ENCODE assay signal across 1 cellular context in genomic region chr1:36516372-36517018, GRCh38.
TF ChIP-seq lines count a peak whose summit lies in the region.

No MANE protein-coding gene starts in this region.

TF ChIP-seq in HepG2, 621 proteins besides CTCF, POLR2A, EP300 and RAD21 (continued from another document and continues in another):
- TF ChIP-seq ZNF251 (CRISPR knock-in tag; IDR thresholded peaks at IDR 0.05): 0 out of 2 replicates have a peak, but pooled peaks have one; percentile 30
- 0 out of 2 replicates have a peak, but pooled peaks have one; percentile 51 for TF ChIP-seq MAX (IDR thresholded peaks at IDR 0.05)
- TF ChIP-seq CREB1 (IDR thresholded peaks at IDR 0.05): no peak
- TF ChIP-seq CREB1 (CRISPR knock-in tag; IDR thresholded peaks at IDR 0.05): no peak
- TF ChIP-seq ZNF589 (CRISPR knock-in tag; conservative IDR thresholded peaks at IDR 0.05): no peak
- no peak for TF ChIP-seq ZNF512 (CRISPR knock-in tag; IDR thresholded peaks at IDR 0.05)
- no peak for TF ChIP-seq DR1 (CRISPR knock-in tag; IDR thresholded peaks at IDR 0.05)
- peak; percentile 37; the same call in 1 of the 2 replicates for TF ChIP-seq TFAP4 (IDR thresholded peaks at IDR 0.05; ENCODE audit: borderline replicate concordance, low read depth)
- no peak for TF ChIP-seq SOX13 (IDR thresholded peaks at IDR 0.05)
- TF ChIP-seq SOX13 (CRISPR knock-in tag; conservative IDR thresholded peaks at IDR 0.05 in 1 of 2, IDR thresholded peaks at IDR 0.05 in 1 of 2): peak in 1 of 2 experiments; percentile 25; a peak in 1 of 4 replicates
- TF ChIP-seq SMAD3 (CRISPR knock-in tag; IDR thresholded peaks at IDR 0.05): no peak
- TF ChIP-seq MEF2D (CRISPR knock-in tag; IDR thresholded peaks at IDR 0.05): no peak
- TF ChIP-seq THAP7 (CRISPR knock-in tag; IDR thresholded peaks at IDR 0.05): no peak
- 0 out of 2 replicates have a peak, but pooled peaks have one; percentile 21 for TF ChIP-seq RCOR2 (CRISPR knock-in tag; IDR thresholded peaks at IDR 0.05)
- no peak for TF ChIP-seq SRY (CRISPR knock-in tag; IDR thresholded peaks at IDR 0.05)
- peak; percentile 52; the same call in 1 of the 2 replicates for TF ChIP-seq HNF1B (CRISPR knock-in tag; IDR thresholded peaks at IDR 0.05)
- no peak for TF ChIP-seq ATF7-NPFF (CRISPR knock-in tag; IDR thresholded peaks at IDR 0.05; ENCODE audit: low read depth)
- peak; percentile 93 for TF ChIP-seq ZNF629 (CRISPR knock-in tag; conservative IDR thresholded peaks at IDR 0.05)
- no peak for TF ChIP-seq ZNF335 (CRISPR knock-in tag; IDR thresholded peaks at IDR 0.05)
- TF ChIP-seq KDM4B (CRISPR knock-in tag; IDR thresholded peaks at IDR 0.05): no peak
- TF ChIP-seq TCF7 (IDR thresholded peaks at IDR 0.05; ENCODE audit: low read depth): no peak
- no peak for TF ChIP-seq ZNF543 (CRISPR knock-in tag; IDR thresholded peaks at IDR 0.05)
- no peak for TF ChIP-seq PLSCR1 (CRISPR knock-in tag; IDR thresholded peaks at IDR 0.05; ENCODE audit: borderline replicate concordance)
- peak; percentile 40; the same call in 1 of the 2 replicates for TF ChIP-seq HNF4A (CRISPR knock-in tag; IDR thresholded peaks at IDR 0.05)
- TF ChIP-seq ZNF646 (CRISPR knock-in tag; IDR thresholded peaks at IDR 0.05): no peak
- TF ChIP-seq TRAFD1 (CRISPR knock-in tag; IDR thresholded peaks at IDR 0.05; ENCODE audit: borderline replicate concordance): peak; percentile 69; the same call in 1 of the 2 replicates
- TF ChIP-seq PHF8 (CRISPR knock-in tag; IDR thresholded peaks at IDR 0.05): peak; percentile 38; the same call in 1 of the 2 replicates
- TF ChIP-seq CHD4 (IDR thresholded peaks at IDR 0.05; ENCODE audit: borderline replicate concordance, low read length): peak; percentile 58; the same call in 1 of the 2 replicates
- TF ChIP-seq ZFYVE20 (CRISPR knock-in tag; IDR thresholded peaks at IDR 0.05; ENCODE audit: borderline replicate concordance, low read depth): no peak
- no peak for TF ChIP-seq ZFP36L2 (CRISPR knock-in tag; IDR thresholded peaks at IDR 0.05)
- no peak for TF ChIP-seq SOX5 (CRISPR knock-in tag; IDR thresholded peaks at IDR 0.05; ENCODE audit: borderline replicate concordance)
- TF ChIP-seq ZNF850 (CRISPR knock-in tag; conservative IDR thresholded peaks at IDR 0.05): no peak
- TF ChIP-seq ATAD3A (CRISPR knock-in tag; IDR thresholded peaks at IDR 0.05): no peak
- no peak for TF ChIP-seq HOXA5 (CRISPR knock-in tag; IDR thresholded peaks at IDR 0.05)
- peak; percentile 67 for TF ChIP-seq HNF4G (IDR thresholded peaks at IDR 0.05; ENCODE audit: borderline replicate concordance, low read depth, low read length)
- TF ChIP-seq HNF4G (CRISPR knock-in tag; IDR thresholded peaks at IDR 0.05; ENCODE audit: borderline replicate concordance, low read depth): no peak
- TF ChIP-seq CHCHD3 (CRISPR knock-in tag; IDR thresholded peaks at IDR 0.05): no peak
- no peak for TF ChIP-seq FOXJ3 (CRISPR knock-in tag; IDR thresholded peaks at IDR 0.05; ENCODE audit: borderline replicate concordance)
- TF ChIP-seq ZNF512B (CRISPR knock-in tag; IDR thresholded peaks at IDR 0.05; ENCODE audit: borderline replicate concordance): no peak
- no peak for TF ChIP-seq ZNF619 (CRISPR knock-in tag; IDR thresholded peaks at IDR 0.05)
- no peak for TF ChIP-seq ZNF816 (CRISPR knock-in tag; IDR thresholded peaks at IDR 0.05; ENCODE audit: borderline replicate concordance)
- no peak for TF ChIP-seq RXRA (CRISPR knock-in tag; IDR thresholded peaks at IDR 0.05)
- no peak for TF ChIP-seq ZNF121 (CRISPR knock-in tag; IDR thresholded peaks at IDR 0.05)
- TF ChIP-seq TCF7L2 (IDR thresholded peaks at IDR 0.05; ENCODE audit: low read depth, low read length): no peak
- TF ChIP-seq GLI4 (CRISPR knock-in tag; IDR thresholded peaks at IDR 0.05; ENCODE audit: borderline replicate concordance): no peak
- no peak for TF ChIP-seq AKAP8 (CRISPR knock-in tag; IDR thresholded peaks at IDR 0.05)
- TF ChIP-seq CBX5 (CRISPR knock-in tag; IDR thresholded peaks at IDR 0.05; ENCODE audit: borderline replicate concordance): no peak; the same call in 1 of the 2 replicates
- no peak for TF ChIP-seq SNAPC2 (CRISPR knock-in tag; IDR thresholded peaks at IDR 0.05)
- TF ChIP-seq HMGA1 (CRISPR knock-in tag; conservative IDR thresholded peaks at IDR 0.05): no peak
- no peak for TF ChIP-seq ZFP90 (CRISPR knock-in tag; IDR thresholded peaks at IDR 0.05; ENCODE audit: borderline replicate concordance)
- TF ChIP-seq PITX1 (CRISPR knock-in tag; IDR thresholded peaks at IDR 0.05): no peak
- TF ChIP-seq JUN (CRISPR knock-in tag; IDR thresholded peaks at IDR 0.05): no peak
- TF ChIP-seq SPEN (CRISPR knock-in tag; IDR thresholded peaks at IDR 0.05; ENCODE audit: low read depth): no peak
- no peak for TF ChIP-seq THYN1 (CRISPR knock-in tag; IDR thresholded peaks at IDR 0.05; ENCODE audit: borderline replicate concordance, low read depth)
- no peak for TF ChIP-seq RBM22 (optimal IDR thresholded peaks at IDR 0.05; ENCODE audit: low read length)
- no peak for TF ChIP-seq HOXA7 (CRISPR knock-in tag; IDR thresholded peaks at IDR 0.05)
- TF ChIP-seq MAF1 (CRISPR knock-in tag; IDR thresholded peaks at IDR 0.05; ENCODE audit: borderline replicate concordance): no peak
- no peak for TF ChIP-seq SAP130 (CRISPR knock-in tag; IDR thresholded peaks at IDR 0.05; ENCODE audit: low read depth)
- 0 out of 2 replicates have a peak, but pooled peaks have one; percentile 29 for TF ChIP-seq SAFB2 (CRISPR knock-in tag; IDR thresholded peaks at IDR 0.05; ENCODE audit: borderline replicate concordance, low read depth)
